ENCODE assay signal across 9 cellular contexts in genomic region chr6:127457444-127458064, GRCh38. TPM values are rescaled to one million over a fixed set of nuclear protein-coding genes. Genes with fewer than 3 reads are reported as not detected.
DNase-seq lines count a peak whose midpoint lies in the region; ATAC-seq lines count a peak whose summit lies in the region.
"Had no signal": no experiment of that assay in that cellular context is flagged by ENCODE, and none has a peak within 500 bp of the region (broad histone marks: within the 10 kb centered on the region; RNA-seq: fewer than 3 reads in every experiment).

No MANE protein-coding gene starts in this region.

- peak overlapping the region; percentile 90 for H3K27ac ChIP-seq in subcutaneous abdominal adipose tissue (ENCODE audit: low read depth, low read length)

- peak overlapping the region in 4 of 5 donors; percentile 8 to 71 (median 58) for H3K9ac ChIP-seq in subcutaneous abdominal adipose tissue (ENCODE audit: low read length in 5 of 5)

- DNase-seq in KG1 (lab: John Stamatoyannopoulos, UW) (peak; percentile 51), astrocyte of the hippocampus (ENCODE audit: low read depth, low spot score) (peak; percentile 50), iris pigment epithelial cell (ENCODE audit: low read depth) (peak; percentile 94), NCI-H526 treated with DMSO at 0.1 percent for 48 hours (lab: John Stamatoyannopoulos, UW) (no peak), mesenteric fat pad (ENCODE audit: low spot score) (no peak)
- DNase-seq: dermis blood vessel endothelial cell had no signal

- H3K4me3 ChIP-seq in subcutaneous abdominal adipose tissue (ENCODE audit: low read depth in 1 of 5, low read length in 5 of 5), result peak overlapping the region; percentile 54 to 86 (median 69)

- H3K9me3 ChIP-seq in subcutaneous abdominal adipose tissue (ENCODE audit: control insufficient read depth in 5 of 5, low read length in 5 of 5), result no peaks in the 10 kb centered on the region

- H3K36me3 ChIP-seq in subcutaneous abdominal adipose tissue (ENCODE audit: control insufficient read depth in 5 of 5, insufficient read depth in 5 of 5, low read length in 5 of 5), result no peaks in the 10 kb centered on the region

- ATAC-seq in HG03378 (IDR thresholded peaks at IDR 0.05; ENCODE audit: unreplicated experiment) (no peak), HG02870 (IDR thresholded peaks at IDR 0.05; ENCODE audit: unreplicated experiment) (no peak)

- no peaks in the 10 kb centered on the region for H3K27me3 ChIP-seq in subcutaneous abdominal adipose tissue (ENCODE audit: control insufficient read depth in 5 of 5, insufficient read depth in 4 of 5, low read length in 5 of 5)

- H3K4me1 ChIP-seq in subcutaneous abdominal adipose tissue (ENCODE audit: control insufficient read depth in 5 of 5, insufficient read depth in 5 of 5, low read length in 5 of 5), result peaks cover 0 to 67% (median 28%) of the 10 kb centered on the region in 5 donors

RNA-seq across cellular contexts. Expression of gene KIAA0408, which starts 1.6 kb away (rescaled TPM):
- total RNA-seq in mesenteric fat pad, result 2.7 TPM

Comparison
In these comparisons a context has a peak if more than half of its experiments do, and no peak if none do; other contexts are left out.
1. DNase-seq: peak in KG1 (single experiment), astrocyte of the hippocampus (single experiment) and iris pigment epithelial cell (single experiment); none in NCI-H526 treated with DMSO at 0.1 percent for 48 hours (single experiment) and mesenteric fat pad (single experiment).